In genomic region chr3:62361824-62362223, GRCh38 we compare ENCODE assay signal across 24 cellular contexts. TPM values are rescaled to one million over a fixed set of nuclear protein-coding genes. Genes with fewer than 3 reads are reported as not detected.
A peak's percentile ranks its signal among the peaks of the same experiment; 100 is the strongest.
DNase-seq lines count a peak whose midpoint lies in the region; ATAC-seq, FAIRE-seq and TF ChIP-seq lines count a peak whose summit lies in the region.
"Had no signal": no experiment of that assay in that cellular context is flagged by ENCODE, and none has a peak within 500 bp of the region (broad histone marks: within the 10 kb centered on the region; RNA-seq: fewer than 3 reads in every experiment).

No MANE protein-coding gene starts in this region.

- POLR2A ChIA-PET in K562 (lab: Yijun Ruan, JAX), result no interaction called here

- H3K27ac ChIP-seq in K562 (ENCODE audit: extremely low read depth, low read depth, low read length), result no peak overlapping the region
- H3K27ac ChIP-seq: cardiac muscle cell, upper lobe of left lung had no signal

- no peak for TF ChIP-seq RAD21 in K562 (CRISPR knock-in tag; conservative IDR thresholded peaks at IDR 0.05 in 1 of 2, IDR thresholded peaks at IDR 0.05 in 1 of 2)

- FAIRE-seq in K562 (lab: Jason Lieb, UNC), result no peak

- TF ChIP-seq POLR2A in K562 (conservative IDR thresholded peaks at IDR 0.05), result no peak

- no peaks in the 10 kb centered on the region for H3K79me2 ChIP-seq in K562 (ENCODE audit: control insufficient read depth, insufficient read depth, low read length)

- no peaks in the 10 kb centered on the region for H3K27me3 ChIP-seq in K562 (ENCODE audit: control insufficient read depth in 2 of 2, insufficient read depth in 2 of 2, low read length in 2 of 2)
- H3K27me3 ChIP-seq: upper lobe of left lung had no signal

- TF ChIP-seq EP300 in K562 (IDR thresholded peaks at IDR 0.05; ENCODE audit: low read length), result no peak

- no peaks in the 10 kb centered on the region for H3K4me1 ChIP-seq in K562 (replicated peaks in 1 of 2; ENCODE audit: control insufficient read depth in 2 of 2, insufficient read depth in 2 of 2, low read length in 2 of 2)
- H3K4me1 ChIP-seq: upper lobe of left lung had no signal

- intact Hi-C loops in K562 (cut with micrococcal nuclease), result no loop called here

- in situ Hi-C loops in K562 (cut with MboI), result no loop called here

- no TSS peak for BruUV-seq in K562 (replicated peaks; lab: Mats Ljungman, UMichigan)

- no peaks in the 10 kb centered on the region for H3K36me3 ChIP-seq in K562 (ENCODE audit: control insufficient read depth, insufficient read depth, low read length)
- H3K36me3 ChIP-seq: cardiac muscle cell, upper lobe of left lung had no signal

- H4K20me1 ChIP-seq in K562 (replicated peaks; ENCODE audit: control insufficient read depth, insufficient read depth, low read length), result no peaks in the 10 kb centered on the region

- no peak overlapping the region for H3K4me3 ChIP-seq in K562
- H3K4me3 ChIP-seq: cardiac muscle cell, upper lobe of left lung had no signal

- H2AFZ ChIP-seq in K562 (ENCODE audit: low read depth, low read length), result no peak overlapping the region

- H3K9me1 ChIP-seq in K562 (ENCODE audit: control insufficient read depth, insufficient read depth, low read length), result no peaks in the 10 kb centered on the region

- 5% methylated on average over 3 of the region's 3 CpGs for WGBS in K562 (ENCODE audit: insufficient coverage, low coverage, missing lambda C conversion rate)

- CTCF ChIA-PET in K562 (lab: Yijun Ruan, JAX; ENCODE audit: low intra/inter-chr PET ratio), result no interaction called here

- no peaks in the 10 kb centered on the region for H3K9me3 ChIP-seq in K562 (replicated peaks; ENCODE audit: control insufficient read depth, insufficient read depth, low read depth, low read length)
- H3K9me3 ChIP-seq: upper lobe of left lung had no signal

- no peak overlapping the region for H3K4me2 ChIP-seq in K562 (ENCODE audit: insufficient read depth, low read length)

- ATAC-seq in GM18498 (IDR thresholded peaks at IDR 0.05; ENCODE audit: unreplicated experiment), result peak; percentile 12
- peak; percentile 18 for ATAC-seq in GM21390 (IDR thresholded peaks at IDR 0.05; ENCODE audit: unreplicated experiment)
- ATAC-seq in HG03175 (IDR thresholded peaks at IDR 0.05; ENCODE audit: unreplicated experiment), result peak; percentile 27
- no peak for ATAC-seq in K562
- no peak for ATAC-seq in GM18517 (IDR thresholded peaks at IDR 0.05; ENCODE audit: unreplicated experiment)
- ATAC-seq: sciatic nerve; stimulated activated naive CD8-positive, alpha-beta T cell treated with anti-CD3 and anti-CD28 coated beads, Interleukin-15, amount 100 ng/mL, for 72 hours had no signal

- no peak overlapping the region for H3K9ac ChIP-seq in K562 (ENCODE audit: insufficient read depth in 1 of 2, low read depth in 2 of 2, low read length in 2 of 2)

- peak in 2 of 4 experiments; percentile 12 to 15 for DNase-seq in K562 (ENCODE audit: extremely low read depth in 1 of 4, low spot score in 3 of 4)
- DNase-seq in islet precursor cell, result no peak
- DNase-seq in LoVo (ENCODE audit: low spot score), result no peak
- no peak for DNase-seq in NCI-H1417 treated with DMSO at 0.1 percent for 48 hours (lab: John Stamatoyannopoulos, UW)
- DNase-seq: activated CD4-positive, alpha-beta T cell treated with anti-CD3 and anti-CD28 coated beads, Interleukin-2, amount 10 ng/mL, durations not matched to agents 7 days and 5 days; activated gamma-delta T cell treated with Interleukin-2 at 50 U/mL for 16 hours; amniotic stem cell; CD8-positive, alpha-beta memory T cell; erythroblast; GOT3; NCI-H187 treated with DMSO at 0.1 percent for 48 hours; NCI-H446; stimulated activated CD4-positive, alpha-beta T cell treated with anti-CD3 and anti-CD28 coated beads, Interleukin-1b, Interleukin-23, amount 100 ng/mL, for 48 hours; stimulated activated naive CD8-positive, alpha-beta T cell treated with anti-CD3 and anti-CD28 coated beads, Interleukin-15, amount 100 ng/mL, for 72 hours had no signal

- TF ChIP-seq CTCF in K562 (IDR thresholded peaks at IDR 0.05 in 2 of 3, conservative IDR thresholded peaks at IDR 0.05 in 1 of 3; ENCODE audit: insufficient read depth in 2 of 3, low read depth in 1 of 3, low read length in 3 of 3), result no peak

TF ChIP-seq in K562, 482 proteins besides CTCF, POLR2A, EP300 and RAD21:
- TF ChIP-seq USF2 (CRISPR knock-in tag; IDR thresholded peaks at IDR 0.05) (peak; percentile 72), NCOA6 (IDR thresholded peaks at IDR 0.05) (no peak)

RNA-seq across cellular contexts. Expression of gene FEZF2, which starts 11.5 kb away (rescaled TPM):
- total RNA-seq in K562 (2011; cell fraction: chromatin; rRNA removed; ENCODE audit: low replicate concordance), result not detected in 2 replicates
- not detected in 2 replicates for total RNA-seq in K562 (2011; cell fraction: nucleolus; rRNA removed)
- not detected in 2 replicates for total RNA-seq in K562 (2011; cell fraction: nucleoplasm; rRNA removed)
- total RNA-seq in K562 (2014; rRNA removed) (not detected in 2 replicates), K562 (2014; rRNA removed; fragmentation: Illumina TruSeq; extraction: Trizol) (not detected in 2 replicates), K562 (2015; rRNA removed; fragmentation: Illumina TruSeq; extraction: Trizol) (not detected in 2 replicates), K562 (2021) (not detected in 2 replicates)
- polyA plus RNA-seq in K562 (2011; rRNA removed) (not detected in 2 replicates), K562 (2014; fragmentation: Illumina TruSeq; extraction: Trizol) (not detected in 2 replicates), K562 (2014; fragmentation: Nextera tagmentation; extraction: Ambion mirVana) (not detected), K562 (2014; rRNA removed) (not detected in 2 replicates)
- polyA plus RNA-seq in K562 (2011; cell fraction: cytosol; rRNA removed), result not detected in 2 replicates
- polyA plus RNA-seq in K562 (2011; cell fraction: nucleus; rRNA removed), result not detected in 2 replicates
- not detected in 2 replicates for polyA plus RNA-seq in K562 (2012)
- not detected in 2 replicates for polyA minus RNA-seq in K562 (2011; rRNA and poly(A)+ RNA removed)
- polyA minus RNA-seq in K562 (2011; cell fraction: cytosol; rRNA and poly(A)+ RNA removed), result not detected in 2 replicates
- not detected in 2 replicates for polyA minus RNA-seq in K562 (2011; cell fraction: nucleus; rRNA and poly(A)+ RNA removed)
- total RNA-seq: activated CD4-positive, alpha-beta T cell treated with anti-CD3 and anti-CD28 coated beads, Interleukin-2, amount 10 ng/mL, durations not matched to agents 7 days and 5 days; cardiac muscle cell; CD8-positive, alpha-beta memory T cell; lower leg skin; myocyte; osteocyte; sciatic nerve; upper lobe of left lung had no signal
- polyA plus RNA-seq: cardiac muscle cell; CD8-positive, alpha-beta memory T cell had no signal

Comparison
In these comparisons a context has a peak if more than half of its experiments do, and no peak if none do; other contexts are left out.
1. ATAC-seq: peak in GM18498 (single experiment), GM21390 (single experiment) and HG03175 (single experiment); none in K562 (single experiment) and GM18517 (single experiment).